ENCODE assay signal across 20 cellular contexts in the genomic region with DNA sequence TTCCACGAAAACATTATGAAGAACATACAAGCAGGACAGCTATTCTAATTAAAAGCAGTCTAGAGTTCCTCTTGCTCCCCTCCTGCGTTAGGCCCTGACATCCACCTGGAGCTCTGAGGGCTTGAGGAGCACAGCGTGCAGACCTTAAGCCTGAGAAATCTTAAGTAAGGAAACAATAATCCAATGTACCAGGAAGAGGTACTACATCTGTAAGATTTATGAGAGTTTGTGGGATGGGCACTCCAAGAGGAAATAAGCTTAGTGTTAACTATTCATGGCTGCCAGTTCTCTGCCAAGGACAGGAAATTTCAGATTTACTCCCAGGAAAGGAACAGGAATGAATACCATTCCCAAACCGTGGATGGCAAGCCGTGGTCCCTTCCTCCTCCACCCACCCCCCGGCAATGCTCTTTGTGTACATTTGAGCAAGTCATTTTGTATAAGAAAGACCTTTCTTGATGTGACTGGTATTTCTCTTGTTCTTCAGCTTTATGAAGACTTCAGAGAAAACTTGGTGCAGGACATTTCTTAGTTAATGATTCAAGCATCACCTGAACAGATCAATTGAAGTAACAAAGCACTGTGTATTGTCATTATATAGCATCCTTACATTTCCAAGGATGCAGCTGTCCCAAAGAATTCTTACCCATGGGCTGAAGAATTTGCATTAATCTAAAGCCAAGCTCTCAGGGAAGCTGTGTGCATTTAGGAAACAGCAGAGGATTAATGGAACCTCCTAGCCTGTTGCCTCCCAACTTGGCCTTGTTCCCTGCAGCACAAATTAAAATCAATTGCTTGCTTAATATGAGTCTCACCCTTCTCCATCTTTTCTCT. TPM values are rescaled to one million over a fixed set of nuclear protein-coding genes. Genes with fewer than 3 reads are reported as not detected.
DNase-seq lines count a peak whose midpoint lies in the region; ATAC-seq and TF ChIP-seq lines count a peak whose summit lies in the region.
"Had no signal": no experiment of that assay in that cellular context is flagged by ENCODE, and none has a peak within 500 bp of the region (broad histone marks: within the 10 kb centered on the region; RNA-seq: fewer than 3 reads in every experiment).

No MANE protein-coding gene starts in this region.

- H2AFZ ChIP-seq in trophoblast cell (ENCODE audit: insufficient read depth, low read length, poor library complexity) = no peak overlapping the region
- H2AFZ ChIP-seq: parathyroid adenoma had no signal

- H3K9me3 ChIP-seq in colonic mucosa (no peaks in the 10 kb centered on the region), left lung (no peaks in the 10 kb centered on the region), stomach (no peaks in the 10 kb centered on the region), trophoblast cell (ENCODE audit: insufficient read depth, low read depth, low read length) (no peaks in the 10 kb centered on the region)
- H3K9me3 ChIP-seq: thyroid gland had no signal

- no peak overlapping the region for H4K12ac ChIP-seq in trophoblast cell (ENCODE audit: low read depth, low read length)

- H3K79me2 ChIP-seq in trophoblast cell (ENCODE audit: control insufficient read depth, insufficient read depth, low read length, poor library complexity) = no peaks in the 10 kb centered on the region
- H3K79me2 ChIP-seq: parathyroid adenoma had no signal

- no peak overlapping the region for H2BK12ac ChIP-seq in trophoblast cell (ENCODE audit: low read length)

- intact Hi-C loops in colonic mucosa (cut with DNase I) = no loop called here
- intact Hi-C loops in left lung (cut with DNase I) = loop anchor here in 1 of 2 donors (10.0 kb wide), 1 partner anchor 107 kb away; no protein-coding TSS in a partner anchor
- intact Hi-C loops in stomach (cut with DNase I; ENCODE audit: low total_unique reads) = loop anchor here (10.0 kb wide), 1 partner anchor 107 kb away; no protein-coding TSS in a partner anchor

- H3K79me1 ChIP-seq in trophoblast cell (ENCODE audit: low read length) = no peaks in the 10 kb centered on the region

- H2BK5ac ChIP-seq in trophoblast cell (ENCODE audit: low read depth, low read length, poor library complexity) = no peak overlapping the region

- peaks cover 13% of the 10 kb centered on the region for H3K4me1 ChIP-seq in colonic mucosa
- peaks cover 11 to 22% of the 10 kb centered on the region in 2 donors for H3K4me1 ChIP-seq in left lung
- H3K4me1 ChIP-seq in stomach = peaks cover 20 to 62% (median 32%) of the 10 kb centered on the region in 4 donors
- peaks cover 0 to 2% of the 10 kb centered on the region in 2 experiments for H3K4me1 ChIP-seq in trophoblast cell (ENCODE audit: control insufficient read depth in 1 of 2, insufficient read depth in 2 of 2, low read length in 2 of 2)
- H3K4me1 ChIP-seq: parathyroid adenoma, thyroid gland had no signal

- peak overlapping the region; percentile 26 to 59 for H3K9ac ChIP-seq in colonic mucosa (ENCODE audit: low read depth in 2 of 2, low read length in 2 of 2)
- no peak overlapping the region for H3K9ac ChIP-seq in trophoblast cell (ENCODE audit: low read length)
- H3K9ac ChIP-seq: GM23248, KMS-11, parathyroid adenoma had no signal

- H2BK120ac ChIP-seq in trophoblast cell (ENCODE audit: insufficient read depth, low read length, poor library complexity) = no peak overlapping the region

- TF ChIP-seq CTCF in colonic mucosa (IDR thresholded peaks at IDR 0.05) (no peak), left lung (IDR thresholded peaks at IDR 0.05) (no peak), stomach (IDR thresholded peaks at IDR 0.05) (no peak)

- no peak overlapping the region for H3K23ac ChIP-seq in trophoblast cell (ENCODE audit: low read length)

- H2AK5ac ChIP-seq in trophoblast cell (ENCODE audit: low read length) = no peak overlapping the region

- TF ChIP-seq EP300 in stomach (IDR thresholded peaks at IDR 0.05) = no peak

- no peak overlapping the region for H3K4me3 ChIP-seq in colonic mucosa
- no peak overlapping the region for H3K4me3 ChIP-seq in left lung
- H3K4me3 ChIP-seq in stomach = no peak overlapping the region
- no peak overlapping the region for H3K4me3 ChIP-seq in trophoblast cell (ENCODE audit: low read depth, low read length)
- H3K4me3 ChIP-seq: GM23248, thyroid gland had no signal

- H4K8ac ChIP-seq in trophoblast cell (ENCODE audit: low read depth, low read length) = no peak overlapping the region

- H3K14ac ChIP-seq in trophoblast cell (ENCODE audit: low read length) = no peak overlapping the region

- H3K4me2 ChIP-seq in trophoblast cell (ENCODE audit: low read length) = no peak overlapping the region
- H3K4me2 ChIP-seq: KMS-11 had no signal

- 47 to 55% (median 48%) methylated on average over 6 of the region's 6 CpGs for WGBS in stomach, 5 donors
- WGBS in trophoblast cell (ENCODE audit: extremely low coverage, insufficient coverage, insufficient read length) = no CpG with 5 or more reads among the region's 6 CpGs

- DNase-seq in HT-29 (ENCODE audit: low spot score) (peak; percentile 35), colonic mucosa (peak; percentile 57), left lung (no peak), stomach (no peak), Ammon's horn (ENCODE audit: low spot score) (no peak), trophoblast cell (no peak), NCI-H1048 (lab: John Stamatoyannopoulos, UW) (no peak)
- DNase-seq: activated CD4-positive, alpha-beta T cell treated with anti-CD3 and anti-CD28 coated beads for 1 hour; activated naive CD8-positive, alpha-beta T cell treated with anti-CD3 and anti-CD28 coated beads, Interleukin-2, amount 10 ng/mL, durations not matched to agents 7 days and 5 days; activated T-cell treated with anti-CD3 and anti-CD28 coated beads for 4 hours; CD4-positive, CD25-positive, alpha-beta regulatory T cell; cerebellar nuclear complex; GDM1; GM23248; hypothalamus; midbrain; NCI-H1436 treated with DMSO at 0.1 percent for 48 hours; thyroid gland had no signal

- H3K18ac ChIP-seq in trophoblast cell (ENCODE audit: low read length) = no peak overlapping the region

- H3K36me3 ChIP-seq in colonic mucosa = no peaks in the 10 kb centered on the region
- H3K36me3 ChIP-seq in left lung = no peaks in the 10 kb centered on the region
- peaks cover 0 to 15% (median 2%) of the 10 kb centered on the region in 4 donors for H3K36me3 ChIP-seq in stomach
- H3K36me3 ChIP-seq in trophoblast cell (ENCODE audit: control insufficient read depth in 1 of 2, insufficient read depth in 2 of 2, low read length in 2 of 2) = peaks cover 3 to 9% of the 10 kb centered on the region in 2 experiments
- H3K36me3 ChIP-seq: thyroid gland had no signal

- ATAC-seq in left lung = peak; percentile 39

- TF ChIP-seq POLR2A in stomach (IDR thresholded peaks at IDR 0.05) = no peak

- H3K27me3 ChIP-seq in colonic mucosa = no peaks in the 10 kb centered on the region
- no peaks in the 10 kb centered on the region for H3K27me3 ChIP-seq in left lung
- H3K27me3 ChIP-seq in stomach = no peaks in the 10 kb centered on the region
- H3K27me3 ChIP-seq in trophoblast cell (ENCODE audit: insufficient read depth, low read length) = no peaks in the 10 kb centered on the region
- H3K27me3 ChIP-seq: thyroid gland had no signal

- no peak overlapping the region for H3K4ac ChIP-seq in trophoblast cell (ENCODE audit: low read depth, low read length)

- H3K27ac ChIP-seq in colonic mucosa (peak overlapping the region; percentile 64), left lung (peak overlapping the region in 1 of 2 donors; percentile 19), stomach (peak overlapping the region in 4 of 5 donors; percentile 28 to 60 (median 46)), trophoblast cell (ENCODE audit: low read depth, low read length) (no peak overlapping the region)
- H3K27ac ChIP-seq: KMS-11, parathyroid adenoma, thyroid gland had no signal

- H4K91ac ChIP-seq in trophoblast cell (ENCODE audit: low read depth, low read length) = no peak overlapping the region

RNA-seq across cellular contexts. Expression of a gene that starts 28.7 kb away (rescaled TPM):
- total RNA-seq in HT-29 (2014; rRNA removed; shearing (Covaris generic)) = 2.2 and 2.4 TPM in 2 replicates
- total RNA-seq in colonic mucosa (100 to 1,000 TPM; 155 to 166 TPM), left lung (10 to 100 TPM; 29.0 to 36.9 TPM), stomach (100 to 1,000 TPM in 2 of 5 donors, 10 to 100 TPM in 3; 59.8 to 191 (median 86.8) TPM)
- 100 to 1,000 TPM in 1 of 3 donors, 10 to 100 TPM in 2; 24.1 to 202 (median 43.7) TPM for polyA plus RNA-seq in stomach
- polyA plus RNA-seq in trophoblast cell (2013) = 0.82 and 0.85 TPM in 2 replicates

Comparison
In these comparisons a context has a peak if more than half of its experiments do, and no peak if none do; other contexts are left out.
1. DNase-seq: peak in HT-29 (single experiment) and colonic mucosa (single experiment); none in left lung (0 of 2), stomach (single experiment), Ammon's horn (single experiment), trophoblast cell (0 of 2) and NCI-H1048 (single experiment).